ENCODE assay signal across 26 cellular contexts in genomic region chr5:160049099-160049498, GRCh38.
"Had no signal": no experiment of that assay in that cellular context is flagged by ENCODE, and none has a peak within 500 bp of the region (broad histone marks: within the 10 kb centered on the region; RNA-seq: fewer than 3 reads in every experiment).

No MANE protein-coding gene starts in this region.

- H3K9me3 Mint-ChIP-seq: endodermal cell; mesothelial cell of epicardium; naive thymus-derived CD4-positive, alpha-beta T cell; nephron; stimulated activated memory B cell treated with anti-CD40 and anti-IgM and Interleukin-4, amounts not matched to agents 10 μg/mL and 1 μg/mL and 100 μg/mL, for 72 hours; stimulated activated naive CD8-positive, alpha-beta T cell treated with anti-CD3 and anti-CD28 coated beads, Interleukin-15, Interleukin-2, amounts not matched to agents 100 ng/mL and 50 ng/mL, for 24 hours had no signal

- H3K4me1 Mint-ChIP-seq: mesothelial cell of epicardium; stimulated activated memory B cell treated with anti-CD40 and anti-IgM and Interleukin-4, amounts not matched to agents 10 μg/mL and 1 μg/mL and 100 μg/mL, for 72 hours had no signal

- H3K27me3 ChIP-seq: esophagus muscularis mucosa, foreskin keratinocyte, gastroesophageal sphincter, heart left ventricle, hepatocyte, left lung, ovary, sigmoid colon, suprapubic skin, transverse colon, upper lobe of right lung, uterus had no signal

- H3K4me3 ChIP-seq: esophagus muscularis mucosa, gastroesophageal sphincter, heart left ventricle, hepatocyte, left lung, ovary, psoas muscle, sigmoid colon, suprapubic skin, transverse colon, upper lobe of right lung, uterus had no signal

- H2AFZ ChIP-seq: hepatocyte had no signal

- H3K27me3 Mint-ChIP-seq: naive thymus-derived CD4-positive, alpha-beta T cell; stimulated activated memory B cell treated with anti-CD40 and anti-IgM and Interleukin-4, amounts not matched to agents 10 μg/mL and 1 μg/mL and 100 μg/mL, for 72 hours; stimulated activated naive CD8-positive, alpha-beta T cell treated with anti-CD3 and anti-CD28 coated beads, Interleukin-15, Interleukin-2, amounts not matched to agents 100 ng/mL and 50 ng/mL, for 24 hours had no signal

- H3K4me2 ChIP-seq: hepatocyte had no signal

- H3K9me3 ChIP-seq: esophagus muscularis mucosa, gastroesophageal sphincter, heart left ventricle, left lung, ovary, psoas muscle, sigmoid colon, suprapubic skin, transverse colon, upper lobe of right lung, uterus had no signal

- H3K4me3 Mint-ChIP-seq: endodermal cell; mesothelial cell of epicardium; naive thymus-derived CD4-positive, alpha-beta T cell; nephron; stimulated activated memory B cell treated with anti-CD40 and anti-IgM and Interleukin-4, amounts not matched to agents 10 μg/mL and 1 μg/mL and 100 μg/mL, for 72 hours; stimulated activated naive CD8-positive, alpha-beta T cell treated with anti-CD3 and anti-CD28 coated beads, Interleukin-15, Interleukin-2, amounts not matched to agents 100 ng/mL and 50 ng/mL, for 24 hours had no signal

- H3K27ac ChIP-seq: esophagus muscularis mucosa, foreskin keratinocyte, gastroesophageal sphincter, heart left ventricle, hepatocyte, left lung, ovary, psoas muscle, sigmoid colon, suprapubic skin, transverse colon, upper lobe of right lung, uterus had no signal

- ATAC-seq: foreskin keratinocyte; gastroesophageal sphincter; heart left ventricle; naive thymus-derived CD4-positive, alpha-beta T cell; psoas muscle; right cardiac atrium; stimulated activated memory B cell treated with anti-CD40 and anti-IgM and Interleukin-4, amounts not matched to agents 10 μg/mL and 1 μg/mL and 100 μg/mL, for 72 hours; upper lobe of right lung had no signal

- H3K27ac Mint-ChIP-seq: endodermal cell; mesothelial cell of epicardium; nephron; stimulated activated memory B cell treated with anti-CD40 and anti-IgM and Interleukin-4, amounts not matched to agents 10 μg/mL and 1 μg/mL and 100 μg/mL, for 72 hours; stimulated activated naive CD8-positive, alpha-beta T cell treated with anti-CD3 and anti-CD28 coated beads, Interleukin-15, Interleukin-2, amounts not matched to agents 100 ng/mL and 50 ng/mL, for 24 hours had no signal

- H3K4me1 ChIP-seq: foreskin keratinocyte, gastroesophageal sphincter, psoas muscle, sigmoid colon, upper lobe of right lung, uterus had no signal

- H3K79me2 ChIP-seq: hepatocyte had no signal

- DNase-seq: cortex of kidney; endodermal cell; foreskin keratinocyte; heart left ventricle; kidney; left lung; mesenchymal stem cell; naive thymus-derived CD4-positive, alpha-beta T cell; occipital lobe; ovary; posterior cingulate gyrus; psoas muscle; right cardiac atrium; sigmoid colon; stimulated activated CD4-positive, alpha-beta T cell treated with anti-CD3 and anti-CD28 coated beads, Interleukin-4, amount 100 ng/mL, for 4 hours; transverse colon; upper lobe of right lung; uterus had no signal

- H3K36me3 ChIP-seq: ovary, uterus had no signal
